ENCODE assay signal across 28 cellular contexts in genomic region chrX:20517565-20517964, GRCh38.
A peak's percentile ranks its signal among the peaks of the same experiment; 100 is the strongest.
DNase-seq lines count a peak whose midpoint lies in the region; ATAC-seq, FAIRE-seq and TF ChIP-seq lines count a peak whose summit lies in the region.
"Had no signal": no experiment of that assay in that cellular context is flagged by ENCODE, and none has a peak within 500 bp of the region (broad histone marks: within the 10 kb centered on the region; RNA-seq: fewer than 3 reads in every experiment).

No MANE protein-coding gene starts in this region.

- no peak for TF ChIP-seq POLR2A in GM12891 (IDR thresholded peaks at IDR 0.05; ENCODE audit: low read depth, low read length)

- TF ChIP-seq CTCF in AG10803 (conservative IDR thresholded peaks at IDR 0.05; ENCODE audit: low read length): no peak
- no peak for TF ChIP-seq CTCF in fibroblast of the aortic adventitia (IDR thresholded peaks at IDR 0.05; ENCODE audit: insufficient read depth, low read length)
- no peak for TF ChIP-seq CTCF in GM13976 (IDR thresholded peaks at IDR 0.05; ENCODE audit: borderline replicate concordance, control extremely low read depth, extremely low read depth, insufficient read depth, missing control alignments)

- H3K4me3 ChIP-seq in AG10803 (ENCODE audit: low read length) (no peak overlapping the region), fibroblast of the aortic adventitia (ENCODE audit: low read depth, low read length) (no peak overlapping the region)
- H3K4me3 ChIP-seq: body of pancreas, neural progenitor cell, right atrium auricular region, smooth muscle cell, transverse colon had no signal

- peak; percentile 45 for FAIRE-seq in GM12891 (lab: Jason Lieb, UNC)
- FAIRE-seq: D721Med, endothelial cell of umbilical vein had no signal

- peak; percentile 68 for DNase-seq in AG10803 (ENCODE audit: low read depth)
- DNase-seq in GM12891 (ENCODE audit: insufficient read length, low spot score): no peak
- DNase-seq in RPMI7951 (ENCODE audit: low read depth): peak; percentile 68
- peak; percentile 68 for DNase-seq in fibroblast of the aortic adventitia (ENCODE audit: low read depth)
- DNase-seq in GM13976 (ENCODE audit: low spot score): no peak
- DNase-seq: activated CD4-positive, alpha-beta T cell treated with anti-CD3 and anti-CD28 coated beads for 48 hours; activated naive CD8-positive, alpha-beta T cell treated with anti-CD3 and anti-CD28 coated beads, Interleukin-2, amount 50 U/mL, for 24 hours; activated T-cell treated with anti-CD3 and anti-CD28 coated beads, Interleukin-2, amount 50 U/mL, for 4 hours; body of pancreas; cerebellar nuclear complex; foreskin melanocyte; left cardiac atrium; NCI-H1092; NCI-H1930; NCI-H345; stimulated activated CD4-positive, alpha-beta T cell treated with anti-CD3 and anti-CD28 coated beads, Interleukin-1b, Interleukin-23, amount 100 ng/mL, for 48 hours; stimulated activated CD8-positive, alpha-beta memory T cell treated with anti-CD3 and anti-CD28 coated beads, Interleukin-4, amount 100 ng/mL, for 48 hours; stimulated activated naive CD8-positive, alpha-beta T cell treated with anti-CD3 and anti-CD28 coated beads, Interleukin-15, amount 100 ng/mL, for 72 hours; SW 1271; T-helper 9 cell; transverse colon had no signal

- in situ Hi-C loops in GM13976 (cut with MboI; ENCODE audit: low sequenced_read_pairs, unreplicated experiment): loop anchor here (25.0 kb wide), 1 partner anchor 970 kb away; no protein-coding TSS in a partner anchor

- ATAC-seq in HG02678 (IDR thresholded peaks at IDR 0.05; ENCODE audit: unreplicated experiment) (no peak), HG02840 (IDR thresholded peaks at IDR 0.05; ENCODE audit: low FRiP score, unreplicated experiment) (no peak)
- ATAC-seq: activated naive CD8-positive, alpha-beta T cell treated with anti-CD3 and anti-CD28 coated beads, Interleukin-2, amount 50 U/mL, for 24 hours; activated T-cell treated with anti-CD3 and anti-CD28 coated beads, Interleukin-2, amount 50 U/mL, for 4 hours; body of pancreas; left cardiac atrium; stimulated activated naive CD8-positive, alpha-beta T cell treated with anti-CD3 and anti-CD28 coated beads, Interleukin-15, amount 100 ng/mL, for 72 hours had no signal

TF ChIP-seq in GM12891, 5 proteins besides CTCF, POLR2A, EP300 and RAD21:
- TF ChIP-seq SPI1 (IDR thresholded peaks at IDR 0.05; ENCODE audit: low read depth, low read length) (no peak), POU2F2 (IDR thresholded peaks at IDR 0.05; ENCODE audit: low read depth, low read length) (no peak), PAX5 (IDR thresholded peaks at IDR 0.05; ENCODE audit: insufficient read depth, low read length, severe bottlenecking) (no peak)

Comparison
In these comparisons a context has a peak if more than half of its experiments do, and no peak if none do; other contexts are left out.
1. DNase-seq: peak in AG10803 (single experiment), RPMI7951 (single experiment) and fibroblast of the aortic adventitia (single experiment); none in GM12891 (single experiment) and GM13976 (single experiment).